In genomic region chr4:165209796-165210195, GRCh38 we compare ENCODE assay signal across 14 cellular contexts. TPM values are rescaled to one million over a fixed set of nuclear protein-coding genes. Genes with fewer than 3 reads are reported as not detected.
DNase-seq lines count a peak whose midpoint lies in the region; ATAC-seq, FAIRE-seq and TF ChIP-seq lines count a peak whose summit lies in the region.
"Had no signal": no experiment of that assay in that cellular context is flagged by ENCODE, and none has a peak within 500 bp of the region (broad histone marks: within the 10 kb centered on the region; RNA-seq: fewer than 3 reads in every experiment).

No MANE protein-coding gene starts in this region.

- H3K9ac ChIP-seq in Loucy (ENCODE audit: low read depth, low read length, poor library complexity, severe bottlenecking): no peak overlapping the region
- H3K9ac ChIP-seq in GM12878 (ENCODE audit: control insufficient read depth, insufficient read depth, low read length): no peak overlapping the region

- no peak for TF ChIP-seq EP300 in GM12878 (IDR thresholded peaks at IDR 0.05; ENCODE audit: borderline replicate concordance in 1 of 2, control insufficient read depth in 1 of 2, low read depth in 2 of 2, low read length in 2 of 2)

- peaks cover 6% of the 10 kb centered on the region for H3K36me3 Mint-ChIP-seq in CD4-positive, alpha-beta T cell (ENCODE audit: low read depth)
- H3K36me3 Mint-ChIP-seq in naive thymus-derived CD8-positive, alpha-beta T cell: no peaks in the 10 kb centered on the region

- RAD21 ChIA-PET in GM12878 (lab: Charles Lee; ENCODE audit: unreplicated experiment): interaction anchor here (1.0 to 2.2 kb wide), 7 partner anchors 32 to 133 kb away, joined by 3 to 11 read pairs (median 6); partner anchors contain the start of gene MSMO1

- no peaks in the 10 kb centered on the region for H3K9me2 ChIP-seq in Loucy (replicated peaks; ENCODE audit: low read depth, low read length)

- no peak for DNase-seq in CD4-positive, alpha-beta T cell
- DNase-seq in GM12878 (ENCODE audit: low read depth, low spot score): no peak
- no peak for DNase-seq in naive thymus-derived CD8-positive, alpha-beta T cell
- DNase-seq in heart right ventricle: no peak
- DNase-seq in stimulated activated CD4-positive, alpha-beta T cell treated with anti-CD3 and anti-CD28 coated beads, Interleukin-1b, Interleukin-23, amount 100 ng/mL, for 48 hours: no peak
- DNase-seq in NCI-H524 treated with DMSO at 0.1 percent for 48 hours (lab: John Stamatoyannopoulos, UW): no peak
- DNase-seq: activated CD4-positive, alpha-beta T cell treated with anti-CD3 and anti-CD28 coated beads for 36 hours; GOT3; heart left ventricle; NCI-H2081 treated with DMSO at 0.1 percent for 48 hours; thyroid gland had no signal

- CTCF ChIA-PET in CD4-positive, alpha-beta T cell (lab: Charles Lee): interaction anchor here (3.0 kb wide), 1 partner anchor 97 kb away, joined by 8 read pairs; the partner anchor contains the start of gene TMEM192
- CTCF ChIA-PET in GM12878 (lab: Yijun Ruan, JAX): interaction anchor here (0.8 to 2.6 kb wide), 7 partner anchors 79 to 834 kb away, joined by 3 to 9 read pairs (median 4); partner anchors contain the start of genes MSMO1 and TMEM192

- BruUV-seq in GM12878 (replicated peaks; lab: Mats Ljungman, UMichigan): no TSS peak

- no peaks in the 10 kb centered on the region for H3K27me3 Mint-ChIP-seq in CD4-positive, alpha-beta T cell
- no peaks in the 10 kb centered on the region for H3K27me3 Mint-ChIP-seq in naive thymus-derived CD8-positive, alpha-beta T cell
- H3K27me3 Mint-ChIP-seq: activated CD4-positive, alpha-beta T cell treated with anti-CD3 and anti-CD28 coated beads for 36 hours had no signal

- in situ Hi-C loops in GM12878 (cut with MboI): no loop called here

- H3K79me2 ChIP-seq in Loucy (ENCODE audit: insufficient read depth, low read length) (peaks cover 58% of the 10 kb centered on the region), GM12878 (ENCODE audit: control insufficient read depth, insufficient read depth, low read length) (peaks cover 34% of the 10 kb centered on the region)

- H3K4me2 ChIP-seq in Loucy (ENCODE audit: low read depth, low read length, poor library complexity, severe bottlenecking): peak overlapping the region; percentile 82
- peak overlapping the region; percentile 80; the same call in 1 of the 2 replicates for H3K4me2 ChIP-seq in GM12878 (ENCODE audit: control insufficient read depth, insufficient read depth)
- H3K4me2 ChIP-seq: smooth muscle cell had no signal

- H3K9me3 Mint-ChIP-seq in CD4-positive, alpha-beta T cell: no peaks in the 10 kb centered on the region
- no peaks in the 10 kb centered on the region for H3K9me3 Mint-ChIP-seq in naive thymus-derived CD8-positive, alpha-beta T cell

- TF ChIP-seq CTCF in CD4-positive, alpha-beta T cell (IDR thresholded peaks at IDR 0.05): no peak
- no peak for TF ChIP-seq CTCF in Loucy (conservative IDR thresholded peaks at IDR 0.05; ENCODE audit: low read length)
- TF ChIP-seq CTCF in GM12878 (IDR thresholded peaks at IDR 0.05 in 2 of 3, conservative IDR thresholded peaks at IDR 0.05 in 1 of 3; ENCODE audit: control insufficient read depth in 2 of 3, extremely low read depth in 1 of 3, insufficient read depth in 1 of 3, low read depth in 3 of 3, low read length in 3 of 3): no peak
- no peak for TF ChIP-seq CTCF in heart right ventricle (IDR thresholded peaks at IDR 0.05)

- intact Hi-C loops in CD4-positive, alpha-beta T cell (cut with DNase I, micrococcal nuclease): loop anchor here (2.0 to 10.0 kb wide), 4 partner anchors 45 to 117 kb away; partner anchors contain the start of gene MSMO1 (in 1 of the 2)
- intact Hi-C loops in GM12878 (cut with micrococcal nuclease; ENCODE audit: unreplicated experiment): loop anchor here (2.0 kb wide), 1 partner anchor 123 kb away; no protein-coding TSS in a partner anchor
- intact Hi-C loops in heart right ventricle (cut with DNase I): loop anchor here in 9 of 10 donors (5.0 to 10.0 kb wide), 3 partner anchors 75 to 118 kb away; partner anchors contain the start of gene MSMO1 (in 9 of the 9)

- POLR2A ChIA-PET in CD4-positive, alpha-beta T cell (lab: Charles Lee): interaction anchor here (2.4 kb wide), 1 partner anchor 117 kb away, joined by 17 read pairs; the partner anchor contains the start of gene MSMO1
- POLR2A ChIA-PET in GM12878 (lab: Charles Lee): interaction anchor here (0.6 to 2.4 kb wide), 5 partner anchors 47 to 124 kb away, joined by 3 to 24 read pairs (median 3); partner anchors contain the start of gene MSMO1
- POLR2A ChIA-PET in naive thymus-derived CD8-positive, alpha-beta T cell (lab: Charles Lee): interaction anchor here (1.2 kb wide), 1 partner anchor 50 kb away, joined by 3 read pairs; no protein-coding TSS in a partner anchor

- peaks cover 23% of the 10 kb centered on the region for H4K20me1 ChIP-seq in Loucy (ENCODE audit: insufficient read depth, low read length, poor library complexity, severe bottlenecking)
- H4K20me1 ChIP-seq in GM12878 (ENCODE audit: control insufficient read depth, insufficient read depth): no peaks in the 10 kb centered on the region

- H3F3A ChIP-seq in Loucy (ENCODE audit: low read depth): no peaks in the 10 kb centered on the region

- H3K9me3 ChIP-seq in CD4-positive, alpha-beta T cell (ENCODE audit: control insufficient read depth, low read length): no peaks in the 10 kb centered on the region
- no peaks in the 10 kb centered on the region for H3K9me3 ChIP-seq in Loucy (ENCODE audit: insufficient read depth, low read depth, low read length)
- no peaks in the 10 kb centered on the region for H3K9me3 ChIP-seq in GM12878 (replicated peaks; ENCODE audit: control insufficient read depth, insufficient read depth, low read length)
- H3K9me3 ChIP-seq in heart right ventricle: no peaks in the 10 kb centered on the region
- H3K9me3 ChIP-seq: heart left ventricle, thyroid gland had no signal

- FAIRE-seq in GM12878 (lab: Jason Lieb, UNC): no peak
- FAIRE-seq: endothelial cell of umbilical vein had no signal

- ATAC-seq in CD4-positive, alpha-beta T cell (ENCODE audit: poor library complexity): no peak
- ATAC-seq in GM12878 (no peak), heart right ventricle (no peak)
- no peak for ATAC-seq in naive thymus-derived CD8-positive, alpha-beta T cell
- ATAC-seq: heart left ventricle had no signal

- H3K27ac Mint-ChIP-seq in CD4-positive, alpha-beta T cell: peak overlapping the region; percentile 22
- H3K27ac Mint-ChIP-seq in naive thymus-derived CD8-positive, alpha-beta T cell: peak overlapping the region in 7 of 10 donors; percentile 43 to 94 (median 76)

- H3K4me1 Mint-ChIP-seq in CD4-positive, alpha-beta T cell (ENCODE audit: low read depth): peaks cover 75% of the 10 kb centered on the region
- H3K4me1 Mint-ChIP-seq in naive thymus-derived CD8-positive, alpha-beta T cell: peaks cover 43 to 84% (median 74%) of the 10 kb centered on the region in 4 donors

- peak overlapping the region; percentile 70 for H3K4me3 Mint-ChIP-seq in CD4-positive, alpha-beta T cell
- peak overlapping the region in 6 of 10 donors; percentile 9 to 65 (median 50) for H3K4me3 Mint-ChIP-seq in naive thymus-derived CD8-positive, alpha-beta T cell

- H3K4me1 ChIP-seq in Loucy (ENCODE audit: insufficient read depth, low read length, poor library complexity, severe bottlenecking): peaks cover 41% of the 10 kb centered on the region
- H3K4me1 ChIP-seq in GM12878 (ENCODE audit: control insufficient read depth, insufficient read depth, low read length): peaks cover 9% of the 10 kb centered on the region
- H3K4me1 ChIP-seq in heart right ventricle: peaks cover 4 to 75% (median 30%) of the 10 kb centered on the region in 9 donors

- H3K4me3 ChIP-seq in Loucy (ENCODE audit: low read length, poor library complexity, severe bottlenecking) (peak overlapping the region; percentile 97), GM12878 (no peak overlapping the region), heart right ventricle (no peak overlapping the region)
- H3K4me3 ChIP-seq: smooth muscle cell, thyroid gland had no signal

- SMC1A ChIA-PET in GM12878 (lab: Charles Lee; ENCODE audit: uncharacterized antibody, unreplicated experiment): interaction anchor here (0.9 to 2.5 kb wide), 14 partner anchors 14 to 272 kb away, joined by 3 to 17 read pairs (median 5); partner anchors contain the start of gene MSMO1

- 98% methylated on average over 5 of the region's 5 CpGs for WGBS in GM12878 (ENCODE audit: insufficient coverage, insufficient replicate concordance, low lambda C conversion rate, missing lambda C conversion rate)
- WGBS in heart right ventricle, 2 donors: 90 to 94% methylated on average over 5 of the region's 5 CpGs

- no peaks in the 10 kb centered on the region for H3K27me3 ChIP-seq in CD4-positive, alpha-beta T cell (ENCODE audit: control insufficient read depth, insufficient read depth, low read length)
- H3K27me3 ChIP-seq in Loucy (ENCODE audit: insufficient read depth, low read length, poor library complexity, severe bottlenecking) (no peaks in the 10 kb centered on the region), GM12878 (replicated peaks in 1 of 2; ENCODE audit: control insufficient read depth in 2 of 2, insufficient read depth in 2 of 2, low read length in 1 of 2) (no peaks in the 10 kb centered on the region), heart right ventricle (no peaks in the 10 kb centered on the region)
- H3K27me3 ChIP-seq: heart left ventricle, thyroid gland had no signal

- TF ChIP-seq POLR2A in GM12878 (IDR thresholded peaks at IDR 0.05; ENCODE audit: low read depth, low read length): no peak

- H3K36me3 ChIP-seq in Loucy (ENCODE audit: insufficient read depth, low read length) (no peaks in the 10 kb centered on the region), GM12878 (ENCODE audit: control insufficient read depth in 2 of 2, insufficient read depth in 2 of 2, low read length in 1 of 2) (no peaks in the 10 kb centered on the region), heart right ventricle (no peaks in the 10 kb centered on the region)
- H3K36me3 ChIP-seq: heart left ventricle, thyroid gland had no signal

- no peak overlapping the region for H2AFZ ChIP-seq in Loucy (ENCODE audit: low read length)
- no peak overlapping the region for H2AFZ ChIP-seq in GM12878 (ENCODE audit: control insufficient read depth, low read depth, low read length)

- no peak for TF ChIP-seq RAD21 in GM12878 (IDR thresholded peaks at IDR 0.05; ENCODE audit: insufficient read depth, low read depth, low read length)

- H3K27ac ChIP-seq in CD4-positive, alpha-beta T cell (ENCODE audit: low read depth, low read length): no peak overlapping the region
- H3K27ac ChIP-seq in GM12878 (ENCODE audit: control insufficient read depth, insufficient read depth) (no peak overlapping the region), heart right ventricle (no peak overlapping the region)
- H3K27ac ChIP-seq: heart left ventricle had no signal

RNA-seq across cellular contexts. Expression of gene KLHL2, which starts 2.4 kb away (rescaled TPM):
- 10 to 100 TPM; 19.9 to 20.0 TPM for total RNA-seq in CD4-positive, alpha-beta T cell
- total RNA-seq in GM12878 (2013; cell fraction: nucleolus; rRNA removed): 30.2 and 36.1 TPM in 2 replicates
- total RNA-seq in GM12878 (2014; rRNA removed): 12.8 and 15.4 TPM in 2 replicates
- total RNA-seq in GM12878 (2014; rRNA removed; fragmentation: Illumina TruSeq; extraction: Trizol): 14.6 and 15.8 TPM in 2 replicates
- 15.6 and 18.9 TPM in 2 replicates for total RNA-seq in GM12878 (2021)
- 8.8 TPM for polyA plus RNA-seq in GM12878 (2011; ENCODE audit: low read depth)
- 22.8 and 31.2 TPM in 2 replicates for polyA plus RNA-seq in GM12878 (2011; rRNA removed)
- 8.3 and 9.6 TPM in 2 replicates for polyA plus RNA-seq in GM12878 (2011; cell fraction: cytosol; rRNA removed)
- polyA plus RNA-seq in GM12878 (2011; cell fraction: nucleus; rRNA removed): 14.6 and 18.6 TPM in 2 replicates
- polyA plus RNA-seq in GM12878 (2012): 9.3 and 13.2 TPM in 2 replicates
- polyA plus RNA-seq in GM12878 (2014; fragmentation: Illumina TruSeq; extraction: Trizol): 12.9 and 19.2 TPM in 2 replicates
- polyA plus RNA-seq in GM12878 (2014; fragmentation: Nextera tagmentation; extraction: Ambion mirVana): 1 to 10 TPM; 8.6 TPM
- 12.4 and 17.5 TPM in 2 replicates for polyA plus RNA-seq in GM12878 (2014; rRNA removed)
- polyA plus RNA-seq in GM12878 (2016; fragmentation: Nextera tagmentation; extraction: Ambion mirVana): 10 to 100 TPM in 1 of 2 experiments, 1 to 10 TPM in 1; 4.8 to 12.0 TPM
- 11.7 and 19.6 TPM in 2 replicates for polyA minus RNA-seq in GM12878 (2011; rRNA and poly(A)+ RNA removed)
- polyA minus RNA-seq in GM12878 (2011; cell fraction: cytosol; rRNA and poly(A)+ RNA removed): 4.6 and 8.0 TPM in 2 replicates
- polyA minus RNA-seq in GM12878 (2011; cell fraction: nucleus; rRNA and poly(A)+ RNA removed): 8.0 and 11.8 TPM in 2 replicates
- 10 to 100 TPM; 21.0 to 23.7 TPM for total RNA-seq in naive thymus-derived CD8-positive, alpha-beta T cell
- 10 to 100 TPM in 1 of 3 donors, 1 to 10 TPM in 2; 3.5 to 10.4 (median 6.8) TPM for polyA plus RNA-seq in naive thymus-derived CD8-positive, alpha-beta T cell
- 10 to 100 TPM in 7 of 10 donors, 1 to 10 TPM in 3; 6.0 to 14.7 (median 10.9) TPM for total RNA-seq in heart right ventricle
- 1 to 10 TPM; 6.1 to 9.1 TPM for polyA plus RNA-seq in heart right ventricle
